Comparison of ENCODE assay signal across 9 cellular contexts in the genomic region with DNA sequence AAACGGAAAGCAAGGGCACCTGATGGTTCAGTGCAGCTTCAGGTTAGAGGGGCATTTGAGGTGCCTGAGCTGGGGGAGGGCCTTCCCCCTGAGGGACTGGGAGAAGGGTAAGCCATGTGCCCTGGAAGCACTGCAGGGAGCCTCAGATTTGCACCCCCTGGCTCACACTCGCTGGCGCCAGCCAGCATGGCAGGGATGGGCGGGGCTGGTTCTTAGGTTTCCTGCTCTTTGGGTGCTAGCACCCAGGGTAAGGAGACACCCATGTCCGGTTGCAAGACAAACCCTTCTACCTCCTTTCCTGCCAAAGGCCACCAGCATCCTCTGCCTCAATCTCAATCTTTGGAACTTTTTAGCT. TPM values are rescaled to one million over a fixed set of nuclear protein-coding genes. Genes with fewer than 3 reads are reported as not detected.
A peak's percentile ranks its signal among the peaks of the same experiment; 100 is the strongest.
DNase-seq lines count a peak whose midpoint lies in the region; ATAC-seq and TF ChIP-seq lines count a peak whose summit lies in the region.
"Had no signal": no experiment of that assay in that cellular context is flagged by ENCODE, and none has a peak within 500 bp of the region (broad histone marks: within the 10 kb centered on the region; RNA-seq: fewer than 3 reads in every experiment).

No MANE protein-coding gene starts in this region.

- DNase-seq in CD14-positive monocyte (ENCODE audit: low spot score): no peak
- DNase-seq in activated T-cell treated with anti-CD3 and anti-CD28 coated beads, Interleukin-2, amount 50 U/mL, for 24 hours: peak; percentile 74
- peak in 6 of 9 donors; percentile 36 to 74 (median 64) for DNase-seq in naive thymus-derived CD4-positive, alpha-beta T cell
- DNase-seq in retina: no peak
- DNase-seq in H4 (ENCODE audit: low spot score): no peak
- no peak for DNase-seq in posterior vena cava (ENCODE audit: low spot score)

- H2AFZ ChIP-seq in Loucy (ENCODE audit: low read length): no peak overlapping the region

- POLR2A ChIA-PET in naive thymus-derived CD4-positive, alpha-beta T cell (lab: Charles Lee): interaction anchor here (0.6 to 9.5 kb wide), 24 partner anchors 8 to 1020 kb away, joined by 3 to 117 read pairs (median 6); partner anchors contain the start of genes CCDC47, CEP95, DDX42 and DDX5

- CTCF ChIA-PET in naive thymus-derived CD4-positive, alpha-beta T cell (lab: Charles Lee): interaction anchor here (0.8 to 3.2 kb wide), 4 partner anchors 8 to 139 kb away, joined by 3 to 18 read pairs (median 4); no protein-coding TSS in a partner anchor

- H3K27ac ChIP-seq in naive thymus-derived CD4-positive, alpha-beta T cell (ENCODE audit: low read depth, low read length): peak overlapping the region; percentile 93

- peaks cover 35 to 49% of the 10 kb centered on the region in 2 donors for H3K36me3 Mint-ChIP-seq in CD14-positive monocyte
- H3K36me3 Mint-ChIP-seq in activated T-cell treated with anti-CD3 and anti-CD28 coated beads, Interleukin-2, amount 50 U/mL, for 24 hours (ENCODE audit: low read depth): peaks cover 73% of the 10 kb centered on the region
- H3K36me3 Mint-ChIP-seq in naive thymus-derived CD4-positive, alpha-beta T cell: peaks cover 3 to 53% (median 23%) of the 10 kb centered on the region in 5 donors

- peak overlapping the region; percentile 50 for H3K4me3 ChIP-seq in Loucy (ENCODE audit: low read length, poor library complexity, severe bottlenecking)
- H3K4me3 ChIP-seq in naive thymus-derived CD4-positive, alpha-beta T cell (ENCODE audit: low read length): peak overlapping the region; percentile 65
- H3K4me3 ChIP-seq: K562 had no signal

- peaks cover 54% of the 10 kb centered on the region for H3K4me1 Mint-ChIP-seq in CD14-positive monocyte
- peaks cover 72% of the 10 kb centered on the region for H3K4me1 Mint-ChIP-seq in activated T-cell treated with anti-CD3 and anti-CD28 coated beads, Interleukin-2, amount 50 U/mL, for 24 hours (ENCODE audit: low read depth)
- peaks cover 37 to 66% (median 56%) of the 10 kb centered on the region in 7 donors for H3K4me1 Mint-ChIP-seq in naive thymus-derived CD4-positive, alpha-beta T cell

- TF ChIP-seq CTCF in CD14-positive monocyte (IDR thresholded peaks at IDR 0.05): no peak
- TF ChIP-seq CTCF in Loucy (conservative IDR thresholded peaks at IDR 0.05; ENCODE audit: low read length): no peak

- intact Hi-C loops in CD14-positive monocyte (cut with micrococcal nuclease): loop anchor here in 1 of 2 donors (5.0 kb wide), 1 partner anchor 140 kb away; the partner anchor contains the start of gene SMARCD2
- intact Hi-C loops in naive thymus-derived CD4-positive, alpha-beta T cell (cut with micrococcal nuclease): loop anchor here in 1 of 2 donors (1.0 to 5.0 kb wide), 5 partner anchors 8 to 795 kb away; partner anchors contain the start of genes DCAF7, MAP3K3 and POLG2
- intact Hi-C loops in posterior vena cava (cut with DNase I): loop anchor here in 1 of 2 donors (10.0 kb wide), 1 partner anchor 63 kb away; no protein-coding TSS in a partner anchor

- no peaks in the 10 kb centered on the region for H3K36me3 ChIP-seq in Loucy (ENCODE audit: insufficient read depth, low read length)
- peaks cover 0 to 34% (median 11%) of the 10 kb centered on the region in 3 experiments for H3K36me3 ChIP-seq in naive thymus-derived CD4-positive, alpha-beta T cell (ENCODE audit: control insufficient read depth in 2 of 3, insufficient read depth in 3 of 3, low read length in 3 of 3)

- H3K79me2 ChIP-seq in Loucy (ENCODE audit: insufficient read depth, low read length): peaks cover 26% of the 10 kb centered on the region; the same call in 1 of the 2 replicates

- H3K9me3 ChIP-seq in Loucy (ENCODE audit: insufficient read depth, low read depth, low read length): no peaks in the 10 kb centered on the region
- H3K9me3 ChIP-seq in naive thymus-derived CD4-positive, alpha-beta T cell (ENCODE audit: control insufficient read depth in 2 of 3, low read length in 3 of 3): no peaks in the 10 kb centered on the region

- H3K9me3 Mint-ChIP-seq in CD14-positive monocyte: peaks cover 0 to 2% (median 0%) of the 10 kb centered on the region in 7 donors
- no peaks in the 10 kb centered on the region for H3K9me3 Mint-ChIP-seq in activated T-cell treated with anti-CD3 and anti-CD28 coated beads, Interleukin-2, amount 50 U/mL, for 24 hours
- peaks cover 0 to 10% (median 0%) of the 10 kb centered on the region in 11 donors for H3K9me3 Mint-ChIP-seq in naive thymus-derived CD4-positive, alpha-beta T cell

- peaks cover 42% of the 10 kb centered on the region for H3K4me1 ChIP-seq in Loucy (ENCODE audit: insufficient read depth, low read length, poor library complexity, severe bottlenecking)
- H3K4me1 ChIP-seq in naive thymus-derived CD4-positive, alpha-beta T cell (ENCODE audit: control insufficient read depth in 2 of 2, insufficient read depth in 2 of 2, low read length in 2 of 2): peaks cover 45 to 49% of the 10 kb centered on the region in 2 donors

- 0 out of 2 replicates have a peak, but pooled peaks cover 9% of the 10 kb centered on the region for H3F3A ChIP-seq in Loucy (ENCODE audit: low read depth)

- H3K27ac Mint-ChIP-seq in CD14-positive monocyte: peak overlapping the region; percentile 97 to 99 (median 98)
- peak overlapping the region; percentile 98 for H3K27ac Mint-ChIP-seq in activated T-cell treated with anti-CD3 and anti-CD28 coated beads, Interleukin-2, amount 50 U/mL, for 24 hours
- H3K27ac Mint-ChIP-seq in naive thymus-derived CD4-positive, alpha-beta T cell: peak overlapping the region; percentile 90 to 99 (median 97)

- peak overlapping the region; percentile 63 for H3K4me2 ChIP-seq in Loucy (ENCODE audit: low read depth, low read length, poor library complexity, severe bottlenecking)

- H3K4me3 Mint-ChIP-seq in CD14-positive monocyte: peak overlapping the region; percentile 86 to 97
- H3K4me3 Mint-ChIP-seq in activated T-cell treated with anti-CD3 and anti-CD28 coated beads, Interleukin-2, amount 50 U/mL, for 24 hours: peak overlapping the region; percentile 84
- H3K4me3 Mint-ChIP-seq in naive thymus-derived CD4-positive, alpha-beta T cell: peak overlapping the region; percentile 82 to 98 (median 96)

- H4K20me1 ChIP-seq in Loucy (ENCODE audit: insufficient read depth, low read length, poor library complexity, severe bottlenecking): peaks cover 5% of the 10 kb centered on the region

- H3K9ac ChIP-seq in Loucy (ENCODE audit: low read depth, low read length, poor library complexity, severe bottlenecking): no peak overlapping the region

- H3K9me2 ChIP-seq in Loucy (replicated peaks; ENCODE audit: low read depth, low read length): no peaks in the 10 kb centered on the region

- peak; percentile 8 for ATAC-seq in naive thymus-derived CD4-positive, alpha-beta T cell
- ATAC-seq in HG03571 (IDR thresholded peaks at IDR 0.05; ENCODE audit: unreplicated experiment): no peak
- ATAC-seq: K562 had no signal

- no peaks in the 10 kb centered on the region for H3K27me3 Mint-ChIP-seq in CD14-positive monocyte (ENCODE audit: low read depth in 3 of 3)
- no peaks in the 10 kb centered on the region for H3K27me3 Mint-ChIP-seq in activated T-cell treated with anti-CD3 and anti-CD28 coated beads, Interleukin-2, amount 50 U/mL, for 24 hours
- no peaks in the 10 kb centered on the region for H3K27me3 Mint-ChIP-seq in naive thymus-derived CD4-positive, alpha-beta T cell

- no peaks in the 10 kb centered on the region for H3K27me3 ChIP-seq in Loucy (ENCODE audit: insufficient read depth, low read length, poor library complexity, severe bottlenecking)
- H3K27me3 ChIP-seq in naive thymus-derived CD4-positive, alpha-beta T cell (ENCODE audit: control insufficient read depth in 2 of 2, insufficient read depth in 2 of 2, low read length in 2 of 2): no peaks in the 10 kb centered on the region

RNA-seq across cellular contexts. Expression of gene LIMD2, which starts 2.3 kb away (rescaled TPM):
- 100 to 1,000 TPM; 315 to 334 TPM for polyA plus RNA-seq in CD14-positive monocyte
- total RNA-seq in naive thymus-derived CD4-positive, alpha-beta T cell: 100 to 1,000 TPM; 575 to 937 (median 595) TPM
- 100 to 1,000 TPM; 542 to 792 TPM for polyA plus RNA-seq in naive thymus-derived CD4-positive, alpha-beta T cell
- total RNA-seq in H4 (2014; rRNA removed; shearing (Covaris generic)): 20.3 and 27.8 TPM in 2 replicates
- total RNA-seq in posterior vena cava: 10 to 100 TPM in 1 of 2 donors, 1 to 10 TPM in 1; 9.6 to 13.0 TPM

RNA-seq across cellular contexts. Expression of gene STRADA, which starts 39.4 kb away (rescaled TPM):
- 10 to 100 TPM; 12.5 to 19.8 TPM for polyA plus RNA-seq in CD14-positive monocyte
- total RNA-seq in naive thymus-derived CD4-positive, alpha-beta T cell: 10 to 100 TPM; 51.0 to 69.7 (median 54.2) TPM
- 10 to 100 TPM; 19.9 to 24.2 TPM for polyA plus RNA-seq in naive thymus-derived CD4-positive, alpha-beta T cell
- total RNA-seq in H4 (2014; rRNA removed; shearing (Covaris generic)): 18.5 and 19.9 TPM in 2 replicates
- 10 to 100 TPM; 27.5 to 30.8 TPM for total RNA-seq in posterior vena cava

Comparison
In these comparisons a context has a peak if more than half of its experiments do, and no peak if none do; other contexts are left out.
1. DNase-seq: peak in activated T-cell treated with anti-CD3 and anti-CD28 coated beads, Interleukin-2, amount 50 U/mL, for 24 hours (single experiment) and naive thymus-derived CD4-positive, alpha-beta T cell (6 of 9); none in CD14-positive monocyte (single experiment), retina (single experiment), H4 (single experiment) and posterior vena cava (single experiment).
2. RNA of gene LIMD2, which starts 2.3 kb away (total RNA-seq): 575 to 937 TPM in naive thymus-derived CD4-positive, alpha-beta T cell; 20.3 to 27.8 TPM in H4 and 9.6 to 13.0 TPM in posterior vena cava; every median in the first group is over 10 times any median in the second.
3. Peak in every context shown above with its lines, with median percentiles within 50 percentile points of each other: H3K27ac Mint-ChIP-seq and H3K4me3 Mint-ChIP-seq.